Comparison of ENCODE assay signal across 8 cellular contexts in the genomic region with DNA sequence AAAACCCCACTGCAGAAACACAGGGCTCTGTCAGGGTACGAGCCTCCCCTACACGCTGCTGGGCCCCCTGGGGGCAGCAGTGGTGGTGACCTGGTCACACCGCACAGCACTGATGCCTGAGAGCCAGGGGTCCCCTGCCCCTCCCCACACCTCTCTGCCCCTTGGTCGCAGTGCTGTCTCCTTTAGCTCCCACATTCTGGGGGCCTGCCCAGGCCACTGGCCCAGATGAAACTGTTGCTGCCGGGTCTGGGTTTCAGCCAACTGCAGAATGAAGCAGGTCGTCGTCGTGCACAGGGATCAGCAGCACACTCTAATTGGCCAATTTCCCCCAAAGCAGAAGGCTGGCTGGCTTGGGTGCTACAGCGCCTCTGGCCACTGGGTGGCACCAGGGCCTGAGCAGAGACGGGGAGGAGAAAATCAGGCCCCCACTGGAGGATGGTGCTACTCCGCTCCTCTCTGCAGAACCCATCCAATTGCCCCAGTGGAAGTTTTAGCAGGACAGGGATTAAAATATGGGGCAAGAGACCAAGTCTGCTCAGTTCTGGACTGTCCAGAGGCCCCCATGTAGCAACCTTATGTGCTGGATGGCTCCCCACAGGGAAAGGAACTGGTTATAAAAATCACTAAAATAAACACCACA. TPM values are rescaled to one million over a fixed set of nuclear protein-coding genes. Genes with fewer than 3 reads are reported as not detected.
DNase-seq lines count a peak whose midpoint lies in the region; ATAC-seq and TF ChIP-seq lines count a peak whose summit lies in the region.

No MANE protein-coding gene starts in this region.

- H3K9me3 Mint-ChIP-seq in CD8-positive, alpha-beta T cell, result no peaks in the 10 kb centered on the region
- no peaks in the 10 kb centered on the region for H3K9me3 Mint-ChIP-seq in natural killer cell

- peak; percentile 93 for TF ChIP-seq CTCF in CD8-positive, alpha-beta T cell (IDR thresholded peaks at IDR 0.05)
- TF ChIP-seq CTCF in GM20000 (IDR thresholded peaks at IDR 0.05; ENCODE audit: extremely low read depth, missing control alignments) (peak; percentile 93), IMR-90 (conservative IDR thresholded peaks at IDR 0.05; ENCODE audit: low read depth, low read length) (peak; percentile 89), Panc1 (IDR thresholded peaks at IDR 0.05) (peak; percentile 93), natural killer cell (IDR thresholded peaks at IDR 0.05) (peak; percentile 96)

- H3K4me3 Mint-ChIP-seq in CD8-positive, alpha-beta T cell, result peak overlapping the region; percentile 29
- H3K4me3 Mint-ChIP-seq in natural killer cell, result peak overlapping the region; percentile 31

- no peak overlapping the region for H3K56ac ChIP-seq in IMR-90 (ENCODE audit: extremely low read depth, insufficient read depth, low read length)

- no peak overlapping the region for H2AK9ac ChIP-seq in IMR-90 (replicated peaks; ENCODE audit: low read depth, low read length, poor library complexity)

- peak; percentile 83 for TF ChIP-seq RAD21 in IMR-90 (IDR thresholded peaks at IDR 0.05; ENCODE audit: low read length)

- in situ Hi-C loops in IMR-90 (cut with MboI; ENCODE audit: low sequenced_read_pairs) (no loop called here), Panc1 (cut with HindIII; ENCODE audit: low pct_unique_long_range_greater_than_20kb, low sequenced_read_pairs) (no loop called here)

- WGBS in IMR-90 (ENCODE audit: extremely low coverage in 2 of 2, insufficient read length in 1 of 2), 2 experiments, result 0% methylated on average over 4 of the region's 11 CpGs; no CpG with 5 or more reads in 1 of the 2 experiments

- no peak overlapping the region for H3K14ac ChIP-seq in IMR-90 (replicated peaks; ENCODE audit: low read depth, low read length)

- H3K4me1 Mint-ChIP-seq in CD8-positive, alpha-beta T cell (ENCODE audit: low read depth), result peaks cover 30% of the 10 kb centered on the region
- peaks cover 26 to 29% of the 10 kb centered on the region in 2 donors for H3K4me1 Mint-ChIP-seq in natural killer cell

- H3K9ac ChIP-seq in IMR-90 (ENCODE audit: low read depth, low read length), result no peak overlapping the region

- H3K27me3 Mint-ChIP-seq in CD8-positive, alpha-beta T cell (ENCODE audit: low read depth), result no peaks in the 10 kb centered on the region
- no peaks in the 10 kb centered on the region for H3K27me3 Mint-ChIP-seq in natural killer cell (ENCODE audit: low read depth in 2 of 2)

- no peak overlapping the region for H2BK120ac ChIP-seq in IMR-90 (ENCODE audit: low read depth, low read length)

- no peak overlapping the region for H3K4ac ChIP-seq in IMR-90 (ENCODE audit: low read depth, low read length)

- peaks cover 38% of the 10 kb centered on the region for H4K20me1 ChIP-seq in IMR-90 (ENCODE audit: insufficient read depth, low read length)

- H3K9me1 ChIP-seq in IMR-90 (ENCODE audit: insufficient read depth, low read length), result peaks cover 12% of the 10 kb centered on the region

- H3K4me1 ChIP-seq in CD8-positive, alpha-beta T cell (ENCODE audit: insufficient read depth, low read length), result peaks cover 23% of the 10 kb centered on the region
- peaks cover 26% of the 10 kb centered on the region for H3K4me1 ChIP-seq in IMR-90 (ENCODE audit: control insufficient read depth, insufficient read depth, low read length)
- H3K4me1 ChIP-seq in Panc1 (ENCODE audit: control insufficient read depth, insufficient read depth, low read length), result peaks cover 24% of the 10 kb centered on the region

- peak; percentile 93 for ATAC-seq in CD8-positive, alpha-beta T cell
- ATAC-seq in IMR-90 (ENCODE audit: low read depth) (peak; percentile 90), Panc1 (peak; percentile 94), natural killer cell (peak; percentile 92 to 98 (median 96))

- BruUV-seq in IMR-90 (replicated peaks; lab: Mats Ljungman, UMichigan), result no TSS peak
- BruUV-seq in Panc1 (replicated peaks; lab: Mats Ljungman, UMichigan), result no TSS peak

- peaks cover 8 to 69% of the 10 kb centered on the region in 2 experiments; a peak in 3 of 4 replicates for H3K79me1 ChIP-seq in IMR-90 (ENCODE audit: low read depth in 1 of 2, low read length in 2 of 2)

- H3K36me3 ChIP-seq in CD8-positive, alpha-beta T cell (ENCODE audit: insufficient read depth, low read length), result peaks cover 46% of the 10 kb centered on the region
- H3K36me3 ChIP-seq in IMR-90 (ENCODE audit: control insufficient read depth, insufficient read depth, low read length), result peaks cover 34% of the 10 kb centered on the region
- H3K36me3 ChIP-seq in Panc1 (ENCODE audit: control insufficient read depth, insufficient read depth, low read length), result peaks cover 29% of the 10 kb centered on the region

- 0 out of 2 replicates have a peak overlapping the region, but pooled peaks have one; percentile 5 for H3K4me2 ChIP-seq in IMR-90 (ENCODE audit: low read depth, low read length)

- intact Hi-C loops in CD8-positive, alpha-beta T cell (cut with DNase I, micrococcal nuclease), result loop anchor here (1.0 to 2.0 kb wide), 6 partner anchors 19 to 109 kb away; a partner anchor contains a TSS
- intact Hi-C loops in IMR-90 (cut with micrococcal nuclease), result loop anchor here (1.0 to 2.0 kb wide), 4 partner anchors 25 to 109 kb away; no protein-coding TSS in a partner anchor
- intact Hi-C loops in Panc1 (cut with micrococcal nuclease; ENCODE audit: unreplicated experiment), result no loop called here
- intact Hi-C loops in natural killer cell (cut with micrococcal nuclease), result loop anchor here (1.0 to 2.0 kb wide), 3 partner anchors 27 to 109 kb away; a partner anchor contains a TSS

- peak overlapping the region; percentile 90 for H3K27ac Mint-ChIP-seq in CD8-positive, alpha-beta T cell
- peak overlapping the region; percentile 57 to 77 for H3K27ac Mint-ChIP-seq in natural killer cell

- POLR2A ChIA-PET in CD8-positive, alpha-beta T cell (lab: Charles Lee), result interaction anchor here (0.5 to 3.3 kb wide), 5 partner anchors 9 to 22 kb away, joined by 3 to 15 read pairs (median 4); no protein-coding TSS in a partner anchor
- POLR2A ChIA-PET in IMR-90 (lab: Charles Lee; ENCODE audit: unreplicated experiment) (no interaction called here), Panc1 (lab: Charles Lee) (no interaction called here)

- no peak overlapping the region for H3K18ac ChIP-seq in IMR-90 (ENCODE audit: low read depth, low read length)

- dilution Hi-C loops in IMR-90 (cut with HindIII; ENCODE audit: low sequenced_read_pairs, unreplicated experiment), result no loop called here

- H2BK15ac ChIP-seq in IMR-90 (ENCODE audit: low read depth, low read length), result no peak overlapping the region

- H3K9me3 ChIP-seq in CD8-positive, alpha-beta T cell (ENCODE audit: low read length), result no peaks in the 10 kb centered on the region
- H3K9me3 ChIP-seq in IMR-90 (ENCODE audit: control insufficient read depth, insufficient read depth, low read length), result no peaks in the 10 kb centered on the region
- no peaks in the 10 kb centered on the region for H3K9me3 ChIP-seq in Panc1 (ENCODE audit: control insufficient read depth, insufficient read depth, low read depth, low read length)

- no peak overlapping the region for H4K91ac ChIP-seq in IMR-90 (ENCODE audit: insufficient read depth, low read depth, low read length)

- TF ChIP-seq POLR2A in IMR-90 (IDR thresholded peaks at IDR 0.05; ENCODE audit: low read depth, low read length), result 0 out of 2 replicates have a peak, but pooled peaks have one; percentile 22

- H2AK5ac ChIP-seq in IMR-90 (ENCODE audit: low read depth, low read length), result no peak overlapping the region

- H2AFZ ChIP-seq in IMR-90 (replicated peaks; ENCODE audit: low read length, poor library complexity), result peak overlapping the region; percentile 45

- no peak overlapping the region for H2BK5ac ChIP-seq in IMR-90 (ENCODE audit: low read depth, low read length, poor library complexity, severe bottlenecking)

- CTCF ChIA-PET in CD8-positive, alpha-beta T cell (lab: Charles Lee), result interaction anchor here (0.7 to 8.7 kb wide), 22 partner anchors 8 to 156 kb away, joined by 3 to 157 read pairs (median 6); a partner anchor contains a TSS
- CTCF ChIA-PET in IMR-90 (lab: Yijun Ruan, JAX), result interaction anchor here (0.6 to 1.6 kb wide), 2 partner anchors 11 to 13 kb away, joined by 3 to 5 read pairs; no protein-coding TSS in a partner anchor
- CTCF ChIA-PET in Panc1 (lab: Charles Lee), result interaction anchor here (1.0 kb wide), 1 partner anchor 10 kb away, joined by 3 read pairs; no protein-coding TSS in a partner anchor

- no peak overlapping the region for H3K4me3 ChIP-seq in CD8-positive, alpha-beta T cell (ENCODE audit: low read depth, low read length)
- H3K4me3 ChIP-seq in IMR-90 (ENCODE audit: insufficient read depth, low read depth, low read length), result no peak overlapping the region
- no peak overlapping the region for H3K4me3 ChIP-seq in Panc1 (ENCODE audit: low read depth in 2 of 2, low read length in 2 of 2)

- peaks cover 50% of the 10 kb centered on the region for H3K36me3 Mint-ChIP-seq in CD8-positive, alpha-beta T cell
- H3K36me3 Mint-ChIP-seq in natural killer cell, result peaks cover 12% of the 10 kb centered on the region

- no peak overlapping the region for H2BK20ac ChIP-seq in IMR-90 (ENCODE audit: low read depth, low read length)

- H3K23ac ChIP-seq in IMR-90 (ENCODE audit: low read depth, low read length), result no peak overlapping the region

- H3K27ac ChIP-seq in CD8-positive, alpha-beta T cell (ENCODE audit: low read depth, low read length), result peak overlapping the region; percentile 17
- no peak overlapping the region for H3K27ac ChIP-seq in IMR-90 (ENCODE audit: insufficient read depth, low read length)
- no peak overlapping the region for H3K27ac ChIP-seq in Panc1 (ENCODE audit: low read length)

- H4K5ac ChIP-seq in IMR-90 (ENCODE audit: low read depth, low read length), result no peak overlapping the region

- peak; percentile 62 to 87 (median 78) for DNase-seq in CD8-positive, alpha-beta T cell
- peak; percentile 90 for DNase-seq in GM20000 (ENCODE audit: low spot score)
- peak; percentile 64 for DNase-seq in IMR-90
- no peak for DNase-seq in Panc1 (ENCODE audit: low read depth, low spot score)
- DNase-seq in activated T-helper 1 cell treated with Interleukin-2 at 50 U/mL for 16 hours (ENCODE audit: low read depth), result peak; percentile 59
- DNase-seq in fibroblast of gingiva (ENCODE audit: low read depth), result peak; percentile 74
- DNase-seq in natural killer cell, result peak; percentile 69
- peak; percentile 64 for DNase-seq in stimulated activated naive CD4-positive, alpha-beta T cell treated with Interleukin-2 at 50 U/mL for 16 hours (lab: John Stamatoyannopoulos, UW)

- no peak overlapping the region for H4K8ac ChIP-seq in IMR-90 (ENCODE audit: low read depth in 2 of 2, low read length in 2 of 2)

- H3K27me3 ChIP-seq in CD8-positive, alpha-beta T cell (ENCODE audit: insufficient read depth, low read length), result no peaks in the 10 kb centered on the region
- no peaks in the 10 kb centered on the region for H3K27me3 ChIP-seq in IMR-90 (ENCODE audit: control insufficient read depth, insufficient read depth, low read length)
- no peaks in the 10 kb centered on the region for H3K27me3 ChIP-seq in Panc1 (ENCODE audit: control insufficient read depth, insufficient read depth, low read length)

RNA-seq across cellular contexts. Expression of a gene that starts 26.1 kb away (rescaled TPM):
- 10 to 100 TPM; 44.7 to 46.6 TPM for total RNA-seq in CD8-positive, alpha-beta T cell
- total RNA-seq in IMR-90 (2012; rRNA removed) (28.1 and 38.3 TPM in 2 replicates), Panc1 (2021; ENCODE audit: unreplicated experiment) (57.3 TPM), natural killer cell (100 to 1,000 TPM in 1 of 3 donors, 10 to 100 TPM in 2; 79.5 to 116 (median 83.4) TPM)
- 17.5 and 21.8 TPM in 2 replicates for polyA plus RNA-seq in IMR-90 (2012; rRNA removed)
- polyA plus RNA-seq in IMR-90 (2012; cell fraction: cytosol; rRNA removed), result 10.8 and 13.3 TPM in 2 replicates
- polyA plus RNA-seq in IMR-90 (2012; cell fraction: nucleus; rRNA removed; ENCODE audit: low replicate concordance), result 47.1 and 74.1 TPM in 2 replicates
- 33.9 TPM for polyA plus RNA-seq in Panc1 (2012; ENCODE audit: insufficient read length)

RNA-seq across cellular contexts. Expression of a gene that starts 37.8 kb away (rescaled TPM):
- total RNA-seq in CD8-positive, alpha-beta T cell, result 10 to 100 TPM; 48.7 to 48.8 TPM
- total RNA-seq in IMR-90 (2012; rRNA removed) (33.9 and 36.4 TPM in 2 replicates), Panc1 (2021; ENCODE audit: unreplicated experiment) (37.3 TPM), natural killer cell (10 to 100 TPM; 45.1 to 60.1 (median 53.1) TPM)
- polyA plus RNA-seq in IMR-90 (2012; rRNA removed), result 18.8 and 21.5 TPM in 2 replicates
- 13.8 and 15.1 TPM in 2 replicates for polyA plus RNA-seq in IMR-90 (2012; cell fraction: cytosol; rRNA removed)
- 13.2 and 19.6 TPM in 2 replicates for polyA plus RNA-seq in IMR-90 (2012; cell fraction: nucleus; rRNA removed; ENCODE audit: low replicate concordance)
- polyA plus RNA-seq in Panc1 (2012; ENCODE audit: insufficient read length), result 27.2 TPM

RNA-seq across cellular contexts. Expression of a gene that starts 38.5 kb away (rescaled TPM):
- 1 to 10 TPM; 4.3 to 4.8 TPM for total RNA-seq in CD8-positive, alpha-beta T cell
- total RNA-seq in IMR-90 (2012; rRNA removed) (8.2 and 8.3 TPM in 2 replicates), Panc1 (2021; ENCODE audit: unreplicated experiment) (23.8 TPM), natural killer cell (1 to 10 TPM; 5.1 to 8.0 (median 6.4) TPM)
- 5.6 and 6.0 TPM in 2 replicates for polyA plus RNA-seq in IMR-90 (2012; rRNA removed)
- 2.6 and 3.6 TPM in 2 replicates for polyA plus RNA-seq in IMR-90 (2012; cell fraction: cytosol; rRNA removed)
- 2.4 and 9.6 TPM in 2 replicates for polyA plus RNA-seq in IMR-90 (2012; cell fraction: nucleus; rRNA removed; ENCODE audit: low replicate concordance)
- 22.3 TPM for polyA plus RNA-seq in Panc1 (2012; ENCODE audit: insufficient read length)

RNA-seq across cellular contexts. Expression of a gene that starts 52.3 kb away (rescaled TPM):
- total RNA-seq in CD8-positive, alpha-beta T cell, result 10 to 100 TPM; 19.1 to 22.6 TPM
- 1.4 and 2.2 TPM in 2 replicates for total RNA-seq in IMR-90 (2012; rRNA removed)
- polyA plus RNA-seq in IMR-90 (2012; rRNA removed), result 14.4 and 17.3 TPM in 2 replicates
- polyA plus RNA-seq in IMR-90 (2012; cell fraction: cytosol; rRNA removed), result 3.7 and 5.8 TPM in 2 replicates
- polyA plus RNA-seq in IMR-90 (2012; cell fraction: nucleus; rRNA removed; ENCODE audit: low replicate concordance), result 68.1 and 209 TPM in 2 replicates
- 0.28 TPM for total RNA-seq in Panc1 (2021; ENCODE audit: unreplicated experiment)
- polyA plus RNA-seq in Panc1 (2012; ENCODE audit: insufficient read length), result not detected
- total RNA-seq in natural killer cell, result 10 to 100 TPM; 22.3 to 24.0 (median 23.8) TPM
